ENCODE assay signal across 1 cellular context in the genomic region with DNA sequence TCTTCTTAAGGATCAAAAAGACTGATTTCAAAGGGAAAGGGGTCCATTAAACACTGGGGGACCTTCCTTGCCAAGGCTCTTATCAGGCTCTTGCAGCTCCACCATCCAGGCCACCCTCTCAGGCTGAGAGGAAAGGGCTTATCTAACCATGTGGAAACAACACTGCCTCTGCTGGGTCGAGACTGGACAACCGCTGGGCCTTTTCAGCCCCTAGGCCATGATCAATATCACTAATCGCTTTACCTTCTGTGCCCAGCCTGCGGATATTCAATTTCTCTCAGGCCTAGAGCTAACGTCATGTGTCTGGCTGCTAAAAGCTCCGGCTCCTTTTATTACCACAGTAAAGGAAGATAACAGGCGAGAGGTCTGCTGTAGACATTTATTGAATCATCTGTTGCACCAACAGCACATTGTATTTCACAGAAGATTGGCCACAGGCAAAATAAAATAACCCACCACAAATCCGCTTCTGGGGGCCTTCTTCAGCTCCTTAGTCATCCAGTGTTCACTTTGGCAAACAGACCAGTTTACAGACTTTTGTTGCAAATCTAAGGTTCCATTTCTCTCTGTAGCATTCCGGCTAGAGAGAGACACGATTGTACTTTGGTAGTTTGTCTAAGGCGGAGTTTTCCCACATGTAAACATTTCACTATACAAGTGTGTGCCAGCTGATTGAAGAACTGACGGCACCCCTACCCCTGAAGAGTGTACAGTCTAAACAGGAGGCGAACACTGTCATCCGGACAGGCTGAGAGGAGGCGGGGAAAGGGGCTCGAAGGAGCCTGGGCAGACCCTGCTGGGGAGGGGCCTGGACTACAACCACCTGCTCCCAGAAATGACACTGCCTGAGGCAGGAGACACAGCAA.
A peak's percentile ranks its signal among the peaks of the same experiment; 100 is the strongest.
TF ChIP-seq lines count a peak whose summit lies in the region.

No MANE protein-coding gene starts in this region.

TF ChIP-seq in HepG2, 621 proteins besides CTCF, POLR2A, EP300 and RAD21 (continued from another document and continues in another):
- TF ChIP-seq, protein P1, sequence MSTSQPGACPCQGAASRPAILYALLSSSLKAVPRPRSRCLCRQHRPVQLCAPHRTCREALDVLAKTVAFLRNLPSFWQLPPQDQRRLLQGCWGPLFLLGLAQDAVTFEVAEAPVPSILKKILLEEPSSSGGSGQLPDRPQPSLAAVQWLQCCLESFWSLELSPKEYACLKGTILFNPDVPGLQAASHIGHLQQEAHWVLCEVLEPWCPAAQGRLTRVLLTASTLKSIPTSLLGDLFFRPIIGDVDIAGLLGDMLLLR (CRISPR knock-in tag; IDR thresholded peaks at IDR 0.05), result no peak
- TF ChIP-seq U2AF1 (optimal IDR thresholded peaks at IDR 0.05; ENCODE audit: low read depth, low read length), result no peak
- TF ChIP-seq ZNF674 (CRISPR knock-in tag; IDR thresholded peaks at IDR 0.05; ENCODE audit: low read depth), result no peak
- no peak for TF ChIP-seq PRPF4 (IDR thresholded peaks at IDR 0.05; ENCODE audit: low read depth, low read length, poor library complexity, severe bottlenecking)
- no peak for TF ChIP-seq ZNF564 (CRISPR knock-in tag; IDR thresholded peaks at IDR 0.05)
- TF ChIP-seq ZEB1 (IDR thresholded peaks at IDR 0.05; ENCODE audit: insufficient replicate concordance, low read depth), result peak; percentile 42
- no peak for TF ChIP-seq ZMAT3 (CRISPR knock-in tag; conservative IDR thresholded peaks at IDR 0.05)
- TF ChIP-seq PHF20 (CRISPR knock-in tag; IDR thresholded peaks at IDR 0.05), result no peak
- TF ChIP-seq, protein P2, sequence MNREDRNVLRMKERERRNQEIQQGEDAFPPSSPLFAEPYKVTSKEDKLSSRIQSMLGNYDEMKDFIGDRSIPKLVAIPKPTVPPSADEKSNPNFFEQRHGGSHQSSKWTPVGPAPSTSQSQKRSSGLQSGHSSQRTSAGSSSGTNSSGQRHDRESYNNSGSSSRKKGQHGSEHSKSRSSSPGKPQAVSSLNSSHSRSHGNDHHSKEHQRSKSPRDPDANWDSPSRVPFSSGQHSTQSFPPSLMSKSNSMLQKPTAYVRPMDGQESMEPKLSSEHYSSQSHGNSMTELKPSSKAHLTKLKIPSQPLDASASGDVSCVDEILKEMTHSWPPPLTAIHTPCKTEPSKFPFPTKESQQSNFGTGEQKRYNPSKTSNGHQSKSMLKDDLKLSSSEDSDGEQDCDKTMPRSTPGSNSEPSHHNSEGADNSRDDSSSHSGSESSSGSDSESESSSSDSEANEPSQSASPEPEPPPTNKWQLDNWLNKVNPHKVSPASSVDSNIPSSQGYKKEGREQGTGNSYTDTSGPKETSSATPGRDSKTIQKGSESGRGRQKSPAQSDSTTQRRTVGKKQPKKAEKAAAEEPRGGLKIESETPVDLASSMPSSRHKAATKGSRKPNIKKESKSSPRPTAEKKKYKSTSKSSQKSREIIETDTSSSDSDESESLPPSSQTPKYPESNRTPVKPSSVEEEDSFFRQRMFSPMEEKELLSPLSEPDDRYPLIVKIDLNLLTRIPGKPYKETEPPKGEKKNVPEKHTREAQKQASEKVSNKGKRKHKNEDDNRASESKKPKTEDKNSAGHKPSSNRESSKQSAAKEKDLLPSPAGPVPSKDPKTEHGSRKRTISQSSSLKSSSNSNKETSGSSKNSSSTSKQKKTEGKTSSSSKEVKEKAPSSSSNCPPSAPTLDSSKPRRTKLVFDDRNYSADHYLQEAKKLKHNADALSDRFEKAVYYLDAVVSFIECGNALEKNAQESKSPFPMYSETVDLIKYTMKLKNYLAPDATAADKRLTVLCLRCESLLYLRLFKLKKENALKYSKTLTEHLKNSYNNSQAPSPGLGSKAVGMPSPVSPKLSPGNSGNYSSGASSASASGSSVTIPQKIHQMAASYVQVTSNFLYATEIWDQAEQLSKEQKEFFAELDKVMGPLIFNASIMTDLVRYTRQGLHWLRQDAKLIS (CRISPR knock-in tag; IDR thresholded peaks at IDR 0.05), result no peak
- TF ChIP-seq SRSF4 (IDR thresholded peaks at IDR 0.05; ENCODE audit: low read depth, low read length, poor library complexity, severe bottlenecking), result no peak
- TF ChIP-seq ZFP90 (CRISPR knock-in tag; IDR thresholded peaks at IDR 0.05; ENCODE audit: borderline replicate concordance), result no peak
- no peak for TF ChIP-seq MATR3 (CRISPR knock-in tag; IDR thresholded peaks at IDR 0.05)
- TF ChIP-seq ZNF296 (CRISPR knock-in tag; conservative IDR thresholded peaks at IDR 0.05), result no peak
- TF ChIP-seq ZNF350 (CRISPR knock-in tag; IDR thresholded peaks at IDR 0.05; ENCODE audit: borderline replicate concordance, low read depth), result no peak
- no peak for TF ChIP-seq ZNF329 (CRISPR knock-in tag; IDR thresholded peaks at IDR 0.05; ENCODE audit: low read depth)
- no peak for TF ChIP-seq ZNF83 (CRISPR knock-in tag; IDR thresholded peaks at IDR 0.05; ENCODE audit: borderline replicate concordance)
- TF ChIP-seq, protein P3, sequence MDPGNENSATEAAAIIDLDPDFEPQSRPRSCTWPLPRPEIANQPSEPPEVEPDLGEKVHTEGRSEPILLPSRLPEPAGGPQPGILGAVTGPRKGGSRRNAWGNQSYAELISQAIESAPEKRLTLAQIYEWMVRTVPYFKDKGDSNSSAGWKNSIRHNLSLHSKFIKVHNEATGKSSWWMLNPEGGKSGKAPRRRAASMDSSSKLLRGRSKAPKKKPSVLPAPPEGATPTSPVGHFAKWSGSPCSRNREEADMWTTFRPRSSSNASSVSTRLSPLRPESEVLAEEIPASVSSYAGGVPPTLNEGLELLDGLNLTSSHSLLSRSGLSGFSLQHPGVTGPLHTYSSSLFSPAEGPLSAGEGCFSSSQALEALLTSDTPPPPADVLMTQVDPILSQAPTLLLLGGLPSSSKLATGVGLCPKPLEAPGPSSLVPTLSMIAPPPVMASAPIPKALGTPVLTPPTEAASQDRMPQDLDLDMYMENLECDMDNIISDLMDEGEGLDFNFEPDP (CRISPR knock-in tag; conservative IDR thresholded peaks at IDR 0.05), result no peak
- no peak for TF ChIP-seq ZNF12 (CRISPR knock-in tag; IDR thresholded peaks at IDR 0.05)
- peak; percentile 100 for TF ChIP-seq ZNF3 (CRISPR knock-in tag; IDR thresholded peaks at IDR 0.05)
- TF ChIP-seq SRY (CRISPR knock-in tag; IDR thresholded peaks at IDR 0.05), result no peak
- no peak for TF ChIP-seq ZNF614 (CRISPR knock-in tag; IDR thresholded peaks at IDR 0.05; ENCODE audit: borderline replicate concordance)
- no peak for TF ChIP-seq ZNF678 (CRISPR knock-in tag; IDR thresholded peaks at IDR 0.05)
- no peak for TF ChIP-seq RFX5 (IDR thresholded peaks at IDR 0.05; ENCODE audit: low read depth, low read length)
- no peak for TF ChIP-seq MXI1 (IDR thresholded peaks at IDR 0.05; ENCODE audit: borderline replicate concordance, low read depth, low read length)
- TF ChIP-seq, protein P4, sequence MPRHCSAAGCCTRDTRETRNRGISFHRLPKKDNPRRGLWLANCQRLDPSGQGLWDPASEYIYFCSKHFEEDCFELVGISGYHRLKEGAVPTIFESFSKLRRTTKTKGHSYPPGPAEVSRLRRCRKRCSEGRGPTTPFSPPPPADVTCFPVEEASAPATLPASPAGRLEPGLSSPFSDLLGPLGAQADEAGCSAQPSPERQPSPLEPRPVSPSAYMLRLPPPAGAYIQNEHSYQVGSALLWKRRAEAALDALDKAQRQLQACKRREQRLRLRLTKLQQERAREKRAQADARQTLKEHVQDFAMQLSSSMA (CRISPR knock-in tag; IDR thresholded peaks at IDR 0.05), result no peak
- no peak for TF ChIP-seq SYNCRIP (IDR thresholded peaks at IDR 0.05; ENCODE audit: insufficient read depth, low read depth, low read length)
- TF ChIP-seq, protein P5, sequence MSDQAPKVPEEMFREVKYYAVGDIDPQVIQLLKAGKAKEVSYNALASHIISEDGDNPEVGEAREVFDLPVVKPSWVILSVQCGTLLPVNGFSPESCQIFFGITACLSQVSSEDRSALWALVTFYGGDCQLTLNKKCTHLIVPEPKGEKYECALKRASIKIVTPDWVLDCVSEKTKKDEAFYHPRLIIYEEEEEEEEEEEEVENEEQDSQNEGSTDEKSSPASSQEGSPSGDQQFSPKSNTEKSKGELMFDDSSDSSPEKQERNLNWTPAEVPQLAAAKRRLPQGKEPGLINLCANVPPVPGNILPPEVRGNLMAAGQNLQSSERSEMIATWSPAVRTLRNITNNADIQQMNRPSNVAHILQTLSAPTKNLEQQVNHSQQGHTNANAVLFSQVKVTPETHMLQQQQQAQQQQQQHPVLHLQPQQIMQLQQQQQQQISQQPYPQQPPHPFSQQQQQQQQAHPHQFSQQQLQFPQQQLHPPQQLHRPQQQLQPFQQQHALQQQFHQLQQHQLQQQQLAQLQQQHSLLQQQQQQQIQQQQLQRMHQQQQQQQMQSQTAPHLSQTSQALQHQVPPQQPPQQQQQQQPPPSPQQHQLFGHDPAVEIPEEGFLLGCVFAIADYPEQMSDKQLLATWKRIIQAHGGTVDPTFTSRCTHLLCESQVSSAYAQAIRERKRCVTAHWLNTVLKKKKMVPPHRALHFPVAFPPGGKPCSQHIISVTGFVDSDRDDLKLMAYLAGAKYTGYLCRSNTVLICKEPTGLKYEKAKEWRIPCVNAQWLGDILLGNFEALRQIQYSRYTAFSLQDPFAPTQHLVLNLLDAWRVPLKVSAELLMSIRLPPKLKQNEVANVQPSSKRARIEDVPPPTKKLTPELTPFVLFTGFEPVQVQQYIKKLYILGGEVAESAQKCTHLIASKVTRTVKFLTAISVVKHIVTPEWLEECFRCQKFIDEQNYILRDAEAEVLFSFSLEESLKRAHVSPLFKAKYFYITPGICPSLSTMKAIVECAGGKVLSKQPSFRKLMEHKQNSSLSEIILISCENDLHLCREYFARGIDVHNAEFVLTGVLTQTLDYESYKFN (CRISPR knock-in tag; conservative IDR thresholded peaks at IDR 0.05), result peak; percentile 85
- TF ChIP-seq, protein P6, sequence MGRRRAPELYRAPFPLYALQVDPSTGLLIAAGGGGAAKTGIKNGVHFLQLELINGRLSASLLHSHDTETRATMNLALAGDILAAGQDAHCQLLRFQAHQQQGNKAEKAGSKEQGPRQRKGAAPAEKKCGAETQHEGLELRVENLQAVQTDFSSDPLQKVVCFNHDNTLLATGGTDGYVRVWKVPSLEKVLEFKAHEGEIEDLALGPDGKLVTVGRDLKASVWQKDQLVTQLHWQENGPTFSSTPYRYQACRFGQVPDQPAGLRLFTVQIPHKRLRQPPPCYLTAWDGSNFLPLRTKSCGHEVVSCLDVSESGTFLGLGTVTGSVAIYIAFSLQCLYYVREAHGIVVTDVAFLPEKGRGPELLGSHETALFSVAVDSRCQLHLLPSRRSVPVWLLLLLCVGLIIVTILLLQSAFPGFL (CRISPR knock-in tag; IDR thresholded peaks at IDR 0.05), result no peak
- no peak for TF ChIP-seq ZNF10 (CRISPR knock-in tag; IDR thresholded peaks at IDR 0.05; ENCODE audit: borderline replicate concordance, low read depth)
- TF ChIP-seq, protein P7, sequence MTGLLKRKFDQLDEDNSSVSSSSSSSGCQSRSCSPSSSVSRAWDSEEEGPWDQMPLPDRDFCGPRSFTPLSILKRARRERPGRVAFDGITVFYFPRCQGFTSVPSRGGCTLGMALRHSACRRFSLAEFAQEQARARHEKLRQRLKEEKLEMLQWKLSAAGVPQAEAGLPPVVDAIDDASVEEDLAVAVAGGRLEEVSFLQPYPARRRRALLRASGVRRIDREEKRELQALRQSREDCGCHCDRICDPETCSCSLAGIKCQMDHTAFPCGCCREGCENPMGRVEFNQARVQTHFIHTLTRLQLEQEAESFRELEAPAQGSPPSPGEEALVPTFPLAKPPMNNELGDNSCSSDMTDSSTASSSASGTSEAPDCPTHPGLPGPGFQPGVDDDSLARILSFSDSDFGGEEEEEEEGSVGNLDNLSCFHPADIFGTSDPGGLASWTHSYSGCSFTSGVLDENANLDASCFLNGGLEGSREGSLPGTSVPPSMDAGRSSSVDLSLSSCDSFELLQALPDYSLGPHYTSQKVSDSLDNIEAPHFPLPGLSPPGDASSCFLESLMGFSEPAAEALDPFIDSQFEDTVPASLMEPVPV (CRISPR knock-in tag; IDR thresholded peaks at IDR 0.05), result 0 out of 2 replicates have a peak, but pooled peaks have one; percentile 48
- no peak for TF ChIP-seq PPARG (CRISPR knock-in tag; conservative IDR thresholded peaks at IDR 0.05)
- TF ChIP-seq, protein P8, sequence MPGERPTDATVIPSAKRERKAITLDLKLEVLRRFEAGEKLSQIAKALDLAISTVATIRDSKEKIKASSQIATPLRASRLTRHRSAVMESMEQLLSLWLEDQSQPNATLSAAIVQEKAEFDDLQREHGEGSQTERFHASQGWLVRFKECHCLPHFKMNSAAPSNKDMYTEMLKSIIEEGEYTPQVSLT (CRISPR knock-in tag; IDR thresholded peaks at IDR 0.05; ENCODE audit: borderline replicate concordance, low read depth), result no peak
- TF ChIP-seq FOXP1 (IDR thresholded peaks at IDR 0.05), result no peak
- TF ChIP-seq FOXP1 (CRISPR knock-in tag; IDR thresholded peaks at IDR 0.05), result peak; percentile 88
- no peak for TF ChIP-seq ZNF382 (CRISPR knock-in tag; IDR thresholded peaks at IDR 0.05; ENCODE audit: borderline replicate concordance)
- TF ChIP-seq, protein P9, sequence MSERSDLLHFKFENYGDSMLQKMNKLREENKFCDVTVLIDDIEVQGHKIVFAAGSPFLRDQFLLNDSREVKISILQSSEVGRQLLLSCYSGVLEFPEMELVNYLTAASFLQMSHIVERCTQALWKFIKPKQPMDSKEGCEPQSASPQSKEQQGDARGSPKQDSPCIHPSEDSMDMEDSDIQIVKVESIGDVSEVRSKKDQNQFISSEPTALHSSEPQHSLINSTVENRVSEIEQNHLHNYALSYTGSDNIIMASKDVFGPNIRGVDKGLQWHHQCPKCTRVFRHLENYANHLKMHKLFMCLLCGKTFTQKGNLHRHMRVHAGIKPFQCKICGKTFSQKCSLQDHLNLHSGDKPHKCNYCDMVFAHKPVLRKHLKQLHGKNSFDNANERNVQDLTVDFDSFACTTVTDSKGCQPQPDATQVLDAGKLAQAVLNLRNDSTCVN (CRISPR knock-in tag; IDR thresholded peaks at IDR 0.05; ENCODE audit: borderline replicate concordance), result no peak
- TF ChIP-seq, protein P10, sequence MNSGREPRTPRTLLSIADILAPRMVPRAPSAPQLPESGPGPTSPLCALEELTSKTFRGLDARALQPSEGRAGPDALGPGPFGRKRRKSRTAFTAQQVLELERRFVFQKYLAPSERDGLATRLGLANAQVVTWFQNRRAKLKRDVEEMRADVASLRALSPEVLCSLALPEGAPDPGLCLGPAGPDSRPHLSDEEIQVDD (CRISPR knock-in tag; IDR thresholded peaks at IDR 0.05; ENCODE audit: borderline replicate concordance), result no peak
- no peak for TF ChIP-seq SIN3A (IDR thresholded peaks at IDR 0.05; ENCODE audit: borderline replicate concordance, low read depth, low read length)
- peak; percentile 39; the same call in 1 of the 2 replicates for TF ChIP-seq ZNF556 (CRISPR knock-in tag; IDR thresholded peaks at IDR 0.05; ENCODE audit: borderline replicate concordance)
- no peak for TF ChIP-seq ZNF138 (CRISPR knock-in tag; IDR thresholded peaks at IDR 0.05; ENCODE audit: low read depth)
- TF ChIP-seq, protein P11, sequence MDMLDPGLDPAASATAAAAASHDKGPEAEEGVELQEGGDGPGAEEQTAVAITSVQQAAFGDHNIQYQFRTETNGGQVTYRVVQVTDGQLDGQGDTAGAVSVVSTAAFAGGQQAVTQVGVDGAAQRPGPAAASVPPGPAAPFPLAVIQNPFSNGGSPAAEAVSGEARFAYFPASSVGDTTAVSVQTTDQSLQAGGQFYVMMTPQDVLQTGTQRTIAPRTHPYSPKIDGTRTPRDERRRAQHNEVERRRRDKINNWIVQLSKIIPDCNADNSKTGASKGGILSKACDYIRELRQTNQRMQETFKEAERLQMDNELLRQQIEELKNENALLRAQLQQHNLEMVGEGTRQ (IDR thresholded peaks at IDR 0.05; ENCODE audit: low read depth, low read length), result no peak
- TF ChIP-seq, protein P11 (CRISPR knock-in tag; IDR thresholded peaks at IDR 0.05; ENCODE audit: borderline replicate concordance), result no peak
- no peak for TF ChIP-seq ZNF781 (CRISPR knock-in tag; IDR thresholded peaks at IDR 0.05; ENCODE audit: borderline replicate concordance, not compliant biosample characterization)
